ENCODE assay signal across 9 cellular contexts in the genomic region with DNA sequence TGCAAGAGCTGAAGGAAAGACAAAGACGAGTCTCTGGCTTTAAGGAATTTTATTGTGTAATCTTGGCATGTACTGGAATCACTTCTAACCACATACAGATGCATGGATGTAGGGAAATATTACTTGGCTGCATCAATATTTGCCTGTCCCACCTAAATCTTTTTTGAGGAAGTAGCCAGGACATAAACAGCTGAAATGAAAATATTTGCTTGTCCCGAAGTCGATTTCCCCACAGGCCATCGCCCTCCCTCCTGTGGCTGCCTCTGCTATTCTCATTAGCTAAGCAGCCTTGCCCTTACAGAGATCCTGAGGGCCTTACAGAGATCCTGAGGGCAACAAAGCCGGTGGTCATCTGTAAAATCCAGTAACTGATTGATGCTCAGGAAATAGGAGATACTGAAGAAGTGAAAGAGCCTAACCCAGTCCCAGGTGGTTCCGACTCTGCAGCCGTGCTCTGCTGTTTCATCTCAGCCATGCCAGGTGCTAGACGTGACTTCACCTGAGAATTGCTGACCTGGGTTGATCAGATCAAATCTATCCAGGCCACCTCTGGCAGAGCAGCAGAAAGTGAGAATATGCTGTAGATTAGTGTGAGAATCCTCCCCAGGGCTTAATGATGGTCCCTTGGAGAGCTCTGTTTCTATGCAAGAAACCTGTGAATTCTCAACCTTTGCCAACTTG. TPM values are rescaled to one million over a fixed set of nuclear protein-coding genes. Genes with fewer than 3 reads are reported as not detected.
DNase-seq lines count a peak whose midpoint lies in the region; ATAC-seq and TF ChIP-seq lines count a peak whose summit lies in the region.
"Had no signal": no experiment of that assay in that cellular context is flagged by ENCODE, and none has a peak within 500 bp of the region (broad histone marks: within the 10 kb centered on the region; RNA-seq: fewer than 3 reads in every experiment).

No MANE protein-coding gene starts in this region.

- H3K27ac ChIP-seq in A673 (ENCODE audit: low read depth, low read length, poor library complexity, severe bottlenecking) = no peak overlapping the region
- no peak overlapping the region for H3K27ac ChIP-seq in Karpas-422 (ENCODE audit: low read length)
- H3K27ac ChIP-seq: SJSA1 had no signal

- H3K27me3 Mint-ChIP-seq in activated CD8-positive, alpha-beta memory T cell treated with anti-CD3 and anti-CD28 coated beads, Interleukin-2, amount 10 ng/mL, durations not matched to agents 7 days and 5 days = peaks cover 73% of the 10 kb centered on the region

- peaks cover 3% of the 10 kb centered on the region for H3K9me3 ChIP-seq in A673 (ENCODE audit: low read depth, low read length, poor library complexity, severe bottlenecking)
- H3K9me3 ChIP-seq in Karpas-422 (ENCODE audit: low read length) = no peaks in the 10 kb centered on the region
- H3K9me3 ChIP-seq: SJSA1 had no signal

- no peak for TF ChIP-seq CTCF in A673 (conservative IDR thresholded peaks at IDR 0.05; ENCODE audit: low read depth, low read length)

- H3K9me2 ChIP-seq in Karpas-422 (replicated peaks; ENCODE audit: insufficient read depth, low read length) = no peaks in the 10 kb centered on the region

- no TSS peak for BruUV-seq in A673 (replicated peaks; lab: Mats Ljungman, UMichigan)

- peak overlapping the region; percentile 80 for H3K27ac Mint-ChIP-seq in activated CD8-positive, alpha-beta memory T cell treated with anti-CD3 and anti-CD28 coated beads, Interleukin-2, amount 10 ng/mL, durations not matched to agents 7 days and 5 days
- no peak overlapping the region for H3K27ac Mint-ChIP-seq in stimulated activated effector memory CD8-positive, alpha-beta T cell treated with anti-CD3 and anti-CD28 coated beads, Interleukin-12 subunit alpha, Interleukin-12 subunit beta, amount 100 ng/mL, for 72 hours

- H3K4me1 ChIP-seq in A673 (ENCODE audit: insufficient read depth, low read length, poor library complexity, severe bottlenecking) (no peaks in the 10 kb centered on the region), Karpas-422 (ENCODE audit: low read length) (no peaks in the 10 kb centered on the region)
- H3K4me1 ChIP-seq: SJSA1 had no signal

- CTCF ChIA-PET in activated CD8-positive, alpha-beta memory T cell treated with anti-CD3 and anti-CD28 coated beads, Interleukin-2, amount 10 ng/mL, durations not matched to agents 7 days and 5 days (lab: Charles Lee) = interaction anchor here (0.9 to 5.0 kb wide), 10 partner anchors 10 to 63 kb away, joined by 3 to 24 read pairs (median 3); a partner anchor contains a TSS
- CTCF ChIA-PET in A673 (lab: Charles Lee) = no interaction called here

- H2AFZ ChIP-seq in Karpas-422 (ENCODE audit: low read length) = no peak overlapping the region

- H3K4me3 ChIP-seq in A673 (ENCODE audit: low read depth, low read length, poor library complexity, severe bottlenecking) = no peak overlapping the region
- no peak overlapping the region for H3K4me3 ChIP-seq in Karpas-422 (ENCODE audit: low read length)
- H3K4me3 ChIP-seq: SJSA1 had no signal

- DNase-seq in activated CD8-positive, alpha-beta memory T cell treated with anti-CD3 and anti-CD28 coated beads, Interleukin-2, amount 10 ng/mL, durations not matched to agents 7 days and 5 days = peak; percentile 41
- DNase-seq in fibroblast of peridontal ligament (ENCODE audit: extremely low read depth) = peak; percentile 87
- peak in 1 of 2 donors; percentile 51 for DNase-seq in stimulated activated effector memory CD8-positive, alpha-beta T cell treated with anti-CD3 and anti-CD28 coated beads, Interleukin-12 subunit alpha, Interleukin-12 subunit beta, amount 100 ng/mL, for 72 hours (ENCODE audit: low spot score in 2 of 2)
- DNase-seq in A673 (ENCODE audit: low spot score) = no peak
- no peak for DNase-seq in Karpas-422

- peaks cover 36% of the 10 kb centered on the region for H3K4me1 Mint-ChIP-seq in activated CD8-positive, alpha-beta memory T cell treated with anti-CD3 and anti-CD28 coated beads, Interleukin-2, amount 10 ng/mL, durations not matched to agents 7 days and 5 days
- H3K4me1 Mint-ChIP-seq in stimulated activated effector memory CD8-positive, alpha-beta T cell treated with anti-CD3 and anti-CD28 coated beads, Interleukin-12 subunit alpha, Interleukin-12 subunit beta, amount 100 ng/mL, for 72 hours = peaks cover 49% of the 10 kb centered on the region

- ATAC-seq in GM19467 (IDR thresholded peaks at IDR 0.05; ENCODE audit: unreplicated experiment) (peak; percentile 32), GM21529 (IDR thresholded peaks at IDR 0.05; ENCODE audit: unreplicated experiment) (no peak), GM19351 (IDR thresholded peaks at IDR 0.05; ENCODE audit: unreplicated experiment) (no peak)
- ATAC-seq in activated CD8-positive, alpha-beta memory T cell treated with anti-CD3 and anti-CD28 coated beads, Interleukin-2, amount 10 ng/mL, durations not matched to agents 7 days and 5 days = peak; percentile 35
- ATAC-seq in stimulated activated effector memory CD8-positive, alpha-beta T cell treated with anti-CD3 and anti-CD28 coated beads, Interleukin-12 subunit alpha, Interleukin-12 subunit beta, amount 100 ng/mL, for 72 hours = peak; percentile 39

- peaks cover 53% of the 10 kb centered on the region for H3K36me3 Mint-ChIP-seq in activated CD8-positive, alpha-beta memory T cell treated with anti-CD3 and anti-CD28 coated beads, Interleukin-2, amount 10 ng/mL, durations not matched to agents 7 days and 5 days
- peaks cover 6% of the 10 kb centered on the region for H3K36me3 Mint-ChIP-seq in stimulated activated effector memory CD8-positive, alpha-beta T cell treated with anti-CD3 and anti-CD28 coated beads, Interleukin-12 subunit alpha, Interleukin-12 subunit beta, amount 100 ng/mL, for 72 hours

- no peaks in the 10 kb centered on the region for H4K20me1 ChIP-seq in Karpas-422 (ENCODE audit: insufficient read depth, low read depth, low read length)

- H3K79me2 ChIP-seq in Karpas-422 (ENCODE audit: low read length) = no peaks in the 10 kb centered on the region

- peaks cover 9% of the 10 kb centered on the region for H3K9me3 Mint-ChIP-seq in activated CD8-positive, alpha-beta memory T cell treated with anti-CD3 and anti-CD28 coated beads, Interleukin-2, amount 10 ng/mL, durations not matched to agents 7 days and 5 days (ENCODE audit: low read depth)
- peaks cover 17% of the 10 kb centered on the region for H3K9me3 Mint-ChIP-seq in stimulated activated effector memory CD8-positive, alpha-beta T cell treated with anti-CD3 and anti-CD28 coated beads, Interleukin-12 subunit alpha, Interleukin-12 subunit beta, amount 100 ng/mL, for 72 hours

- POLR2A ChIA-PET in A673 (lab: Charles Lee; ENCODE audit: low non-redundant PET) = no interaction called here

- no peak overlapping the region for H3K4me2 ChIP-seq in Karpas-422 (ENCODE audit: low read depth, low read length, poor library complexity, severe bottlenecking)

- H3K9ac ChIP-seq in Karpas-422 (ENCODE audit: low read length) = no peak overlapping the region

- H3K27me3 ChIP-seq in A673 (replicated peaks; ENCODE audit: insufficient read depth, low read depth, low read length, poor library complexity) (peaks cover 34% of the 10 kb centered on the region), Karpas-422 (ENCODE audit: low read length) (no peaks in the 10 kb centered on the region)

- intact Hi-C loops in A673 (cut with micrococcal nuclease; ENCODE audit: unreplicated experiment) = no loop called here

- H3K4me3 Mint-ChIP-seq in activated CD8-positive, alpha-beta memory T cell treated with anti-CD3 and anti-CD28 coated beads, Interleukin-2, amount 10 ng/mL, durations not matched to agents 7 days and 5 days = peak overlapping the region; percentile 38
- H3K4me3 Mint-ChIP-seq in stimulated activated effector memory CD8-positive, alpha-beta T cell treated with anti-CD3 and anti-CD28 coated beads, Interleukin-12 subunit alpha, Interleukin-12 subunit beta, amount 100 ng/mL, for 72 hours = peak overlapping the region; percentile 18

- H3K36me3 ChIP-seq in A673 (ENCODE audit: insufficient read depth, low read length, poor library complexity, severe bottlenecking) (no peaks in the 10 kb centered on the region), Karpas-422 (ENCODE audit: insufficient read depth, low read length) (no peaks in the 10 kb centered on the region)
- H3K36me3 ChIP-seq: SJSA1 had no signal

RNA-seq across cellular contexts. Expression of a gene that starts 25.5 kb away (rescaled TPM):
- 10 to 100 TPM; 15.5 to 20.0 TPM for total RNA-seq in activated CD8-positive, alpha-beta memory T cell treated with anti-CD3 and anti-CD28 coated beads, Interleukin-2, amount 10 ng/mL, durations not matched to agents 7 days and 5 days
- total RNA-seq in A673 (2021) = 0.21 and 0.22 TPM in 2 replicates
- total RNA-seq in Karpas-422 (2014; rRNA removed; shearing (Covaris generic); ENCODE audit: low replicate concordance) = not detected in 2 replicates
- total RNA-seq: SJSA1 had no signal

Comparison
In these comparisons a context has a peak if more than half of its experiments do, and no peak if none do; other contexts are left out.
1. ATAC-seq: peak in GM19467 (single experiment), activated CD8-positive, alpha-beta memory T cell treated with anti-CD3 and anti-CD28 coated beads, Interleukin-2, amount 10 ng/mL, durations not matched to agents 7 days and 5 days (single experiment) and stimulated activated effector memory CD8-positive, alpha-beta T cell treated with anti-CD3 and anti-CD28 coated beads, Interleukin-12 subunit alpha, Interleukin-12 subunit beta, amount 100 ng/mL, for 72 hours (single experiment); none in GM21529 (single experiment) and GM19351 (single experiment).
2. DNase-seq: peak in activated CD8-positive, alpha-beta memory T cell treated with anti-CD3 and anti-CD28 coated beads, Interleukin-2, amount 10 ng/mL, durations not matched to agents 7 days and 5 days (single experiment) and fibroblast of peridontal ligament (single experiment); none in A673 (single experiment) and Karpas-422 (single experiment).
3. RNA of a gene that starts 25.5 kb away (total RNA-seq): 15.5 to 20.0 TPM in activated CD8-positive, alpha-beta memory T cell treated with anti-CD3 and anti-CD28 coated beads, Interleukin-2, amount 10 ng/mL, durations not matched to agents 7 days and 5 days; 0.21 to 0.22 TPM in A673 and not detected in Karpas-422; every median in the first group is over 10 times any median in the second.